23 cellular contexts compared by ENCODE assay signal in genomic region chr19:31249217-31249616, GRCh38.
DNase-seq lines count a peak whose midpoint lies in the region; ATAC-seq and TF ChIP-seq lines count a peak whose summit lies in the region.
"Had no signal": no experiment of that assay in that cellular context is flagged by ENCODE, and none has a peak within 500 bp of the region (broad histone marks: within the 10 kb centered on the region; RNA-seq: fewer than 3 reads in every experiment).

No MANE protein-coding gene starts in this region.

- no peaks in the 10 kb centered on the region for H3K79me2 ChIP-seq in Karpas-422 (ENCODE audit: low read length)

- H3K9me2 ChIP-seq in Karpas-422 (replicated peaks; ENCODE audit: insufficient read depth, low read length), result no peaks in the 10 kb centered on the region

- intact Hi-C loops in thyroid gland (cut with DNase I) (no loop called here), spleen (cut with DNase I; ENCODE audit: low total_unique reads) (no loop called here)

- 58 to 73% methylated on average over 9 of the region's 9 CpGs for WGBS in thyroid gland, 2 donors
- 78 to 84% (median 82%) methylated on average over 9 of the region's 9 CpGs for WGBS in spleen, 5 donors

- H3K4me1 ChIP-seq in HEK293 (ENCODE audit: control insufficient read depth, insufficient read depth, low read length) (peaks cover under 1% of the 10 kb centered on the region), thyroid gland (no peaks in the 10 kb centered on the region), Karpas-422 (ENCODE audit: low read length) (no peaks in the 10 kb centered on the region), spleen (no peaks in the 10 kb centered on the region)
- H3K4me1 ChIP-seq: tibial artery had no signal

- CTCF ChIA-PET in HEK293 (lab: Yijun Ruan, JAX), result interaction anchor here (0.5 to 1.3 kb wide), 6 partner anchors 24 to 566 kb away, joined by 3 to 6 read pairs (median 4); no protein-coding TSS in a partner anchor

- TF ChIP-seq CTCF in HEK293 (tag by site-specific recombination; IDR thresholded peaks at IDR 0.05) (peak; percentile 34; the same call in 1 of the 2 replicates), thyroid gland (IDR thresholded peaks at IDR 0.05) (peak in 4 of 6 experiments; percentile 18 to 48 (median 36)), spleen (IDR thresholded peaks at IDR 0.05 in 8 of 11, conservative IDR thresholded peaks at IDR 0.05 in 3 of 11) (no peak)

- H3K4me3 ChIP-seq in HEK293 (ENCODE audit: low read depth, low read length), result no peak overlapping the region
- H3K4me3 ChIP-seq in thyroid gland (replicated peaks in 1 of 3), result no peak overlapping the region
- no peak overlapping the region for H3K4me3 ChIP-seq in Karpas-422 (ENCODE audit: low read length)
- no peak overlapping the region for H3K4me3 ChIP-seq in spleen
- H3K4me3 ChIP-seq: BLaER1, SJSA1, tibial artery had no signal

- H3K9me3 ChIP-seq in HEK293 (ENCODE audit: control insufficient read depth, insufficient read depth, low read depth, low read length) (no peaks in the 10 kb centered on the region), thyroid gland (no peaks in the 10 kb centered on the region), Karpas-422 (ENCODE audit: low read length) (no peaks in the 10 kb centered on the region), spleen (no peaks in the 10 kb centered on the region)
- H3K9me3 ChIP-seq: SJSA1, tibial artery had no signal

- TF ChIP-seq POLR2A in thyroid gland (IDR thresholded peaks at IDR 0.05) (no peak), spleen (IDR thresholded peaks at IDR 0.05) (no peak)

- H4K20me1 ChIP-seq in Karpas-422 (ENCODE audit: insufficient read depth, low read depth, low read length), result no peaks in the 10 kb centered on the region
- H4K20me1 ChIP-seq: BLaER1 had no signal

- no peak overlapping the region for H2AFZ ChIP-seq in Karpas-422 (ENCODE audit: low read length)

- H3K27ac ChIP-seq in HEK293 (ENCODE audit: extremely low read depth, low read depth, low read length) (no peak overlapping the region), thyroid gland (no peak overlapping the region), Karpas-422 (ENCODE audit: low read length) (no peak overlapping the region), spleen (no peak overlapping the region)
- H3K27ac ChIP-seq: BLaER1, SJSA1, tibial artery had no signal

- H3K27me3 ChIP-seq in thyroid gland (no peaks in the 10 kb centered on the region), Karpas-422 (ENCODE audit: low read length) (no peaks in the 10 kb centered on the region), spleen (replicated peaks in 1 of 7) (no peaks in the 10 kb centered on the region)
- H3K27me3 ChIP-seq: BLaER1, SJSA1, tibial artery had no signal

- no peak overlapping the region for H3K4me2 ChIP-seq in Karpas-422 (ENCODE audit: low read depth, low read length, poor library complexity, severe bottlenecking)
- H3K4me2 ChIP-seq: BLaER1 had no signal

- H3K36me3 ChIP-seq in HEK293 (ENCODE audit: control insufficient read depth in 2 of 2, insufficient read depth in 1 of 2, low read length in 2 of 2) (no peaks in the 10 kb centered on the region), thyroid gland (no peaks in the 10 kb centered on the region), Karpas-422 (ENCODE audit: insufficient read depth, low read length) (no peaks in the 10 kb centered on the region), spleen (no peaks in the 10 kb centered on the region)
- H3K36me3 ChIP-seq: BLaER1, SJSA1, tibial artery had no signal

- POLR2A ChIA-PET in HEK293 (lab: Yijun Ruan, JAX), result interaction anchor here (0.7 kb wide), 1 partner anchor 9 kb away, joined by 3 read pairs; no protein-coding TSS in a partner anchor

- H3K9ac ChIP-seq in Karpas-422 (ENCODE audit: low read length), result no peak overlapping the region
- H3K9ac ChIP-seq: BLaER1 had no signal

- DNase-seq in fibroblast of gingiva (ENCODE audit: low read depth) (peak; percentile 14), thyroid gland (peak; percentile 66 to 69), Karpas-422 (no peak), germinal center (ENCODE audit: low spot score) (no peak), spleen (no peak)
- DNase-seq: activated CD4-positive, CD25-positive, alpha-beta regulatory T cell treated with anti-CD3 and anti-CD28 coated beads, Interleukin-2, amount 50 U/mL, for 72 hours; activated naive CD4-positive, alpha-beta T cell treated with anti-CD3 and anti-CD28 coated beads for 36 hours; activated T-cell treated with anti-CD3 and anti-CD28 coated beads, Interleukin-2, amount 50 U/mL, for 24 hours; anterior cingulate cortex; effector CD4-positive, alpha-beta T cell; EL; head of caudate nucleus; MV-4-11; NCI-H1694 treated with DMSO at 0.1 percent for 48 hours; NCI-H345; PC-3; stimulated activated CD4-positive, alpha-beta T cell treated with anti-CD3 and anti-CD28 coated beads, Interleukin-2, amount 100 ng/mL, for 24 hours; stimulated activated naive CD4-positive, alpha-beta T cell; tibial artery had no signal

- peak; percentile 51; the same call in 1 of the 3 replicates for ATAC-seq in SK-N-SH treated with all-trans-retinoic acid at 6 μM for 48 hours
- ATAC-seq: PC-3 had no signal

TF ChIP-seq in HEK293, 187 proteins besides CTCF, POLR2A, EP300 and RAD21:
- no peak for TF ChIP-seq ZNF626 (tag by site-specific recombination; IDR thresholded peaks at IDR 0.05)

TF ChIP-seq in SK-N-SH treated with all-trans-retinoic acid at 6 μM for 48 hours, 23 proteins besides CTCF, POLR2A, EP300 and RAD21 (continues in another document):
- TF ChIP-seq POU6F1 (CRISPR knock-in tag; IDR thresholded peaks at IDR 0.05; ENCODE audit: borderline replicate concordance, low read depth) (no peak), ZNF8 (CRISPR knock-in tag; IDR thresholded peaks at IDR 0.05) (no peak), OSR1 (CRISPR knock-in tag; IDR thresholded peaks at IDR 0.05) (no peak), ZNF565 (CRISPR knock-in tag; conservative IDR thresholded peaks at IDR 0.05; ENCODE audit: low read depth) (no peak), ZFP30 (CRISPR knock-in tag; IDR thresholded peaks at IDR 0.05) (no peak), PPARA (CRISPR knock-in tag; IDR thresholded peaks at IDR 0.05; ENCODE audit: borderline replicate concordance) (no peak), TSHZ2 (CRISPR knock-in tag; IDR thresholded peaks at IDR 0.05) (no peak), CSDC2 (CRISPR knock-in tag; IDR thresholded peaks at IDR 0.05) (no peak), TOX (CRISPR knock-in tag; IDR thresholded peaks at IDR 0.05; ENCODE audit: borderline replicate concordance) (no peak), ZC3H10 (CRISPR knock-in tag; IDR thresholded peaks at IDR 0.05) (no peak)
- TF ChIP-seq, protein P1, sequence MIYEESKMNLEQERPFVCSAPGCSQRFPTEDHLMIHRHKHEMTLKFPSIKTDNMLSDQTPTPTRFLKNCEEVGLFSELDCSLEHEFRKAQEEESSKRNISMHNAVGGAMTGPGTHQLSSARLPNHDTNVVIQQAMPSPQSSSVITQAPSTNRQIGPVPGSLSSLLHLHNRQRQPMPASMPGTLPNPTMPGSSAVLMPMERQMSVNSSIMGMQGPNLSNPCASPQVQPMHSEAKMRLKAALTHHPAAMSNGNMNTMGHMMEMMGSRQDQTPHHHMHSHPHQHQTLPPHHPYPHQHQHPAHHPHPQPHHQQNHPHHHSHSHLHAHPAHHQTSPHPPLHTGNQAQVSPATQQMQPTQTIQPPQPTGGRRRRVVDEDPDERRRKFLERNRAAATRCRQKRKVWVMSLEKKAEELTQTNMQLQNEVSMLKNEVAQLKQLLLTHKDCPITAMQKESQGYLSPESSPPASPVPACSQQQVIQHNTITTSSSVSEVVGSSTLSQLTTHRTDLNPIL (CRISPR knock-in tag; IDR thresholded peaks at IDR 0.05; ENCODE audit: low read depth), result no peak

Comparison
In these comparisons a context has a peak if more than half of its experiments do, and no peak if none do; other contexts are left out.
1. CTCF ChIP-seq: peak in HEK293 (single experiment) and thyroid gland (4 of 6); none in spleen (0 of 11).
2. DNase-seq: peak in fibroblast of gingiva (single experiment) and thyroid gland (2 of 2); none in Karpas-422 (single experiment), germinal center (single experiment) and spleen (single experiment).